ENCODE assay signal across 8 cellular contexts in genomic region chr21:37207441-37208009, GRCh38. TPM values are rescaled to one million over a fixed set of nuclear protein-coding genes. Genes with fewer than 3 reads are reported as not detected.
DNase-seq lines count a peak whose midpoint lies in the region; ATAC-seq lines count a peak whose summit lies in the region.

No MANE protein-coding gene starts in this region.

- CTCF ChIA-PET in activated CD4-positive, alpha-beta memory T cell treated with anti-CD3 and anti-CD28 coated beads for 36 hours (lab: Charles Lee): no interaction called here

- H3K4me1 Mint-ChIP-seq in activated CD4-positive, alpha-beta memory T cell treated with anti-CD3 and anti-CD28 coated beads for 36 hours (ENCODE audit: low read depth): peaks cover 12% of the 10 kb centered on the region
- H3K4me1 Mint-ChIP-seq in immature natural killer cell: peaks cover 13 to 17% of the 10 kb centered on the region in 2 donors

- intact Hi-C loops in activated CD4-positive, alpha-beta memory T cell treated with anti-CD3 and anti-CD28 coated beads for 36 hours (cut with micrococcal nuclease): no loop called here

- ATAC-seq in GM19324 (IDR thresholded peaks at IDR 0.05; ENCODE audit: low FRiP score, unreplicated experiment) (peak; percentile 44), HG03342 (IDR thresholded peaks at IDR 0.05; ENCODE audit: unreplicated experiment) (peak; percentile 54), GM18873 (IDR thresholded peaks at IDR 0.05; ENCODE audit: low FRiP score, unreplicated experiment) (no peak)

- POLR2A ChIA-PET in activated CD4-positive, alpha-beta memory T cell treated with anti-CD3 and anti-CD28 coated beads for 36 hours (lab: Charles Lee): interaction anchor here (0.8 to 1.6 kb wide), 2 partner anchors 13 to 50 kb away, joined by 3 to 8 read pairs; no protein-coding TSS in a partner anchor

- no peaks in the 10 kb centered on the region for H3K27me3 Mint-ChIP-seq in activated CD4-positive, alpha-beta memory T cell treated with anti-CD3 and anti-CD28 coated beads for 36 hours
- H3K27me3 Mint-ChIP-seq in immature natural killer cell (ENCODE audit: low read depth in 3 of 3): peaks cover 0 to 6% (median 0%) of the 10 kb centered on the region in 3 donors

- H3K36me3 Mint-ChIP-seq in activated CD4-positive, alpha-beta memory T cell treated with anti-CD3 and anti-CD28 coated beads for 36 hours: peaks cover 10% of the 10 kb centered on the region
- H3K36me3 Mint-ChIP-seq in immature natural killer cell: peaks cover 7 to 16% (median 13%) of the 10 kb centered on the region in 3 donors

- no peak overlapping the region for H3K4me3 Mint-ChIP-seq in activated CD4-positive, alpha-beta memory T cell treated with anti-CD3 and anti-CD28 coated beads for 36 hours
- peak overlapping the region in 3 of 5 donors; percentile 50 to 71 (median 62) for H3K4me3 Mint-ChIP-seq in immature natural killer cell

- H3K27ac Mint-ChIP-seq in activated CD4-positive, alpha-beta memory T cell treated with anti-CD3 and anti-CD28 coated beads for 36 hours: no peak overlapping the region
- H3K27ac Mint-ChIP-seq in immature natural killer cell: peak overlapping the region in 4 of 6 donors; percentile 39 to 80 (median 55)

- peak; percentile 77 for DNase-seq in G401 (ENCODE audit: low spot score)
- DNase-seq in activated CD4-positive, alpha-beta memory T cell treated with anti-CD3 and anti-CD28 coated beads for 36 hours: peak; percentile 26
- no peak for DNase-seq in immature natural killer cell
- DNase-seq in NCI-H1694 treated with DMSO at 0.1 percent for 48 hours (lab: John Stamatoyannopoulos, UW): no peak
- no peak for DNase-seq in DMS153 treated with DMSO at 0.1 percent for 48 hours (lab: John Stamatoyannopoulos, UW; ENCODE audit: unreplicated experiment)

- in situ Hi-C loops in G401 (cut with HindIII; ENCODE audit: low sequenced_read_pairs): no loop called here

- peaks cover 7% of the 10 kb centered on the region for H3K9me3 Mint-ChIP-seq in activated CD4-positive, alpha-beta memory T cell treated with anti-CD3 and anti-CD28 coated beads for 36 hours
- H3K9me3 Mint-ChIP-seq in immature natural killer cell: peaks cover 0 to 2% (median 0%) of the 10 kb centered on the region in 6 donors

RNA-seq across cellular contexts. Expression of gene VPS26C, which starts 59.6 kb away (rescaled TPM):
- total RNA-seq in G401 (2014; rRNA removed; shearing (Covaris generic)): 58.7 and 69.0 TPM in 2 replicates
- 10 to 100 TPM; 50.3 to 57.2 TPM for total RNA-seq in activated CD4-positive, alpha-beta memory T cell treated with anti-CD3 and anti-CD28 coated beads for 36 hours
- polyA plus RNA-seq in immature natural killer cell: 10 to 100 TPM; 67.7 to 95.1 (median 90.8) TPM

Comparison
In these comparisons a context has a peak if more than half of its experiments do, and no peak if none do; other contexts are left out.
1. DNase-seq: peak in G401 (single experiment) and activated CD4-positive, alpha-beta memory T cell treated with anti-CD3 and anti-CD28 coated beads for 36 hours (single experiment); none in immature natural killer cell (0 of 3), NCI-H1694 treated with DMSO at 0.1 percent for 48 hours (single experiment) and DMS153 treated with DMSO at 0.1 percent for 48 hours (single experiment).